In the genomic region with DNA sequence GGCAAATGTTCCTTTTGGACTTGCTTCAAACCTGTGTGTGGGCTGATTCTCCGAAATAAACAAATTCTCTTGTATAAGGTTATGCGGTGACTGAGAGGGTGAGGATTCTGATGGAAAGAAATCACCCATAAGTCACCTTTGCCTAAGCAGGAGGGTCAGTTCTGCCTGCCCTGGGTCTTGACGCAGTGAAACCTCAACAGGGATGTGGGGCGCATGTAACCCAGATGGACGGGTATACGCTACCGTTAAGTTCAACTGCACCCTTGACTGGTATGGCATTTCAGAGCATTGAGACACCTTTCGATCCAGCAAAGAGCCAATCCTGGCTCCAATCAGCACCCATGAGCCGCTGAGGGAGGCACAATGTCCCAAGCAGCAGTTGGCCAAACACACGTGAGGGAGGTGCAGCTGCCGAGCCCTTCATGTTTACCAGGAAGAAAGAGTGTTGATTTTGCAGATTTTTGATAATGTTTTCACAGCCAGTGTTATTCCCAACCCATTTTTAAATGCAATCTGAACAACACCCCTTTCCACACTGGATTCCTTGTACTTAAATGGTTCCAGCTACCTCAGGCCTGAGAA, we compare ENCODE assay signal across 15 cellular contexts. TPM values are rescaled to one million over a fixed set of nuclear protein-coding genes. Genes with fewer than 3 reads are reported as not detected.
DNase-seq lines count a peak whose midpoint lies in the region; ATAC-seq and TF ChIP-seq lines count a peak whose summit lies in the region.
"Had no signal": no experiment of that assay in that cellular context is flagged by ENCODE, and none has a peak within 500 bp of the region (broad histone marks: within the 10 kb centered on the region; RNA-seq: fewer than 3 reads in every experiment).

No MANE protein-coding gene starts in this region.

- ATAC-seq in lower lobe of right lung, result peak; percentile 47 to 52
- no peak for ATAC-seq in GM21360 (IDR thresholded peaks at IDR 0.05; ENCODE audit: unreplicated experiment)

- TF ChIP-seq POLR2A in Peyer's patch (IDR thresholded peaks at IDR 0.05) (no peak), suprapubic skin (IDR thresholded peaks at IDR 0.05) (no peak)

- no peak overlapping the region for H3K4me3 ChIP-seq in Peyer's patch
- no peak overlapping the region for H3K4me3 ChIP-seq in duodenal mucosa (ENCODE audit: low read depth in 1 of 2, low read length in 2 of 2)
- H3K4me3 ChIP-seq in lower lobe of right lung, result no peak overlapping the region
- no peak overlapping the region for H3K4me3 ChIP-seq in suprapubic skin

- DNase-seq in Peyer's patch (no peak), lower lobe of right lung (peak; percentile 52), suprapubic skin (ENCODE audit: low spot score in 2 of 2) (no peak), RPMI8226 (no peak), NCI-H2029 treated with DMSO at 0.1 percent for 48 hours (lab: John Stamatoyannopoulos, UW) (no peak)
- DNase-seq in stimulated activated CD4-positive, alpha-beta T cell treated with anti-CD3 and anti-CD28 coated beads, Interleukin-1b, Interleukin-23, amount 100 ng/mL, for 48 hours, result no peak
- DNase-seq: activated naive CD4-positive, alpha-beta T cell treated with anti-CD3 and anti-CD28 coated beads, Interleukin-2, amount 50 U/mL, for 16 hours; BE2C; central memory CD4-positive, alpha-beta T cell; Karpas-422; NCI-H1930; NCI-H748 treated with DMSO at 0.1 percent for 48 hours; T-helper 2 cell had no signal

- H3K4me1 ChIP-seq in Peyer's patch (peaks cover 0 to 11% (median 0%) of the 10 kb centered on the region in 4 donors), duodenal mucosa (ENCODE audit: control insufficient read depth in 1 of 2, insufficient read depth in 2 of 2, low read length in 2 of 2) (peaks cover 11 to 44% of the 10 kb centered on the region in 2 donors), lower lobe of right lung (peaks cover 22% of the 10 kb centered on the region), suprapubic skin (peaks cover 52% of the 10 kb centered on the region)
- H3K4me1 ChIP-seq: BE2C had no signal

- TF ChIP-seq EP300 in suprapubic skin (IDR thresholded peaks at IDR 0.05), result no peak

- H3K9me3 ChIP-seq in Peyer's patch (no peaks in the 10 kb centered on the region), duodenal mucosa (ENCODE audit: control insufficient read depth in 1 of 2, low read length in 2 of 2) (no peaks in the 10 kb centered on the region), lower lobe of right lung (no peaks in the 10 kb centered on the region), suprapubic skin (no peaks in the 10 kb centered on the region)
- H3K9me3 ChIP-seq: BE2C had no signal

- H3K36me3 ChIP-seq in Peyer's patch (no peaks in the 10 kb centered on the region), duodenal mucosa (ENCODE audit: control insufficient read depth in 1 of 2, insufficient read depth in 2 of 2, low read length in 2 of 2) (no peaks in the 10 kb centered on the region), lower lobe of right lung (no peaks in the 10 kb centered on the region), suprapubic skin (no peaks in the 10 kb centered on the region)
- H3K36me3 ChIP-seq: BE2C had no signal

- intact Hi-C loops in lower lobe of right lung (cut with DNase I), result no loop called here

- H3K27me3 ChIP-seq in Peyer's patch, result no peaks in the 10 kb centered on the region
- no peaks in the 10 kb centered on the region for H3K27me3 ChIP-seq in duodenal mucosa (ENCODE audit: control insufficient read depth in 1 of 2, insufficient read depth in 2 of 2, low read length in 2 of 2)
- H3K27me3 ChIP-seq in lower lobe of right lung (ENCODE audit: low read depth), result no peaks in the 10 kb centered on the region
- no peaks in the 10 kb centered on the region for H3K27me3 ChIP-seq in suprapubic skin
- H3K27me3 ChIP-seq: BE2C had no signal

- no peak for TF ChIP-seq CTCF in Peyer's patch (IDR thresholded peaks at IDR 0.05)
- no peak for TF ChIP-seq CTCF in lower lobe of right lung (IDR thresholded peaks at IDR 0.05)
- TF ChIP-seq CTCF in suprapubic skin (IDR thresholded peaks at IDR 0.05), result no peak

- peak overlapping the region in 3 of 4 donors; percentile 9 to 78 (median 64) for H3K27ac ChIP-seq in Peyer's patch
- H3K27ac ChIP-seq in duodenal mucosa (ENCODE audit: low read depth, low read length), result peak overlapping the region; percentile 13
- H3K27ac ChIP-seq in lower lobe of right lung, result peak overlapping the region; percentile 48
- peak overlapping the region; percentile 59 for H3K27ac ChIP-seq in suprapubic skin

- H3K9ac ChIP-seq in duodenal mucosa (ENCODE audit: low read depth in 1 of 2, low read length in 2 of 2), result no peak overlapping the region

- 80% methylated on average over 11 of the region's 11 CpGs for WGBS in suprapubic skin

RNA-seq across cellular contexts. Expression of gene SORBS1, which starts 48.1 kb away (rescaled TPM):
- 10 to 100 TPM; 34.3 to 57.1 (median 48.7) TPM for total RNA-seq in Peyer's patch
- total RNA-seq in lower lobe of right lung, result 58.2 TPM
- total RNA-seq in suprapubic skin, result 10 to 100 TPM; 28.1 to 92.5 (median 41.7) TPM

Comparison
In these comparisons a context has a peak if more than half of its experiments do, and no peak if none do; other contexts are left out.
1. H3K27ac ChIP-seq: peak in every context shown above with its lines; median percentile 64 in Peyer's patch; 59 in suprapubic skin; 48 in lower lobe of right lung; 13 in duodenal mucosa.